ENCODE assay signal across 8 cellular contexts in the genomic region with DNA sequence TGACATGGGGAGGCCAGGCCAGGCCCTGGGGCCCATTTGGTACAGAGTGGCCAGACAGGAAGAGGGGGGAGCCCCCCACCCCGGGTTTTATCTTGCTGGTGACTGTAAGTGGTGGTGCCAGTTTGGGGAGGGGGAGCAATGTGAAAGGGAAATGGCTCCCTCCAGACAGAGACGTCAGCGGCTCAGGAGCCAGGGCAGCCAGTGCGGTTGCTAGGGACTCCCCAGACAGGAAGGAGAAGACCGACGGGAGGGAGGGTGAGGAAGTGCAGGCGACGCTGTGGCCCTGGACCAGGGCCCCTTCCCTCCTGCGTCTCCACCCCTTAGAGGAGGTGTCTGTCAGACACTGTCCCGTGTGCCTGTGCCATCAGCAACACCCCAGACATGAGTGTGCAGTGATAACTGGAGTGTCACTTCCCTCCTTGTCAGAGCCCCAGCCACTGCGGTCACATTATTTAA. TPM values are rescaled to one million over a fixed set of nuclear protein-coding genes. Genes with fewer than 3 reads are reported as not detected.
DNase-seq lines count a peak whose midpoint lies in the region; ATAC-seq, FAIRE-seq and TF ChIP-seq lines count a peak whose summit lies in the region.

No MANE protein-coding gene starts in this region.

- H3K4me3 ChIP-seq in endothelial cell of umbilical vein (replicated peaks in 1 of 3; ENCODE audit: insufficient read depth in 1 of 3, low read depth in 1 of 3, low read length in 3 of 3) (no peak overlapping the region), osteoblast (ENCODE audit: insufficient read depth, low read length) (no peak overlapping the region), upper lobe of right lung (no peak overlapping the region)

- H3K79me2 ChIP-seq in endothelial cell of umbilical vein (ENCODE audit: control insufficient read depth, insufficient read depth, low read length) (peaks cover 5% of the 10 kb centered on the region), osteoblast (ENCODE audit: insufficient read depth, low read length) (no peaks in the 10 kb centered on the region)

- CTCF ChIA-PET in endothelial cell of umbilical vein (lab: Charles Lee) = interaction anchor here (0.7 to 6.0 kb wide), 5 partner anchors 16 to 58 kb away, joined by 3 to 64 read pairs (median 15); no protein-coding TSS in a partner anchor

- H3K36me3 ChIP-seq in endothelial cell of umbilical vein (ENCODE audit: control insufficient read depth in 2 of 2, extremely low read depth in 1 of 2, insufficient read depth in 2 of 2, low read length in 2 of 2) (peaks cover 0 to 11% of the 10 kb centered on the region in 2 experiments), osteoblast (ENCODE audit: insufficient read depth, low read length) (no peaks in the 10 kb centered on the region), upper lobe of right lung (no peaks in the 10 kb centered on the region)

- H3K9me3 ChIP-seq in endothelial cell of umbilical vein (replicated peaks; ENCODE audit: control insufficient read depth, insufficient read depth, low read length) = no peaks in the 10 kb centered on the region
- H3K9me3 ChIP-seq in osteoblast (ENCODE audit: low read depth, low read length) = no peaks in the 10 kb centered on the region
- no peaks in the 10 kb centered on the region for H3K9me3 ChIP-seq in upper lobe of right lung

- H3K4me1 ChIP-seq in endothelial cell of umbilical vein (ENCODE audit: control insufficient read depth, extremely low read depth, insufficient read depth, low read length) (peaks cover 42% of the 10 kb centered on the region), osteoblast (ENCODE audit: insufficient read depth, low read length) (peaks cover 10% of the 10 kb centered on the region), upper lobe of right lung (peaks cover 28% of the 10 kb centered on the region)

- dilution Hi-C loops in endothelial cell of umbilical vein (cut with MboI; ENCODE audit: extremely low pct_ligation_motif_present, low sequenced_read_pairs) = no loop called here

- no peak for TF ChIP-seq CTCF in endothelial cell of umbilical vein (IDR thresholded peaks at IDR 0.05; ENCODE audit: extremely low read depth in 1 of 2, insufficient read depth in 1 of 2, low read depth in 1 of 2, low read length in 2 of 2)
- no peak for TF ChIP-seq CTCF in osteoblast (IDR thresholded peaks at IDR 0.05; ENCODE audit: extremely low read depth, low read depth, low read length)
- TF ChIP-seq CTCF in upper lobe of right lung (IDR thresholded peaks at IDR 0.05) = no peak

- H3K27me3 ChIP-seq in endothelial cell of umbilical vein (ENCODE audit: control insufficient read depth in 2 of 2, insufficient read depth in 2 of 2, low read length in 2 of 2) (no peaks in the 10 kb centered on the region), osteoblast (ENCODE audit: insufficient read depth, low read length) (no peaks in the 10 kb centered on the region), upper lobe of right lung (no peaks in the 10 kb centered on the region)

- DNase-seq in AML-193 (lab: John Stamatoyannopoulos, UW) (peak; percentile 90 to 91), HUDEP-2 (lab: John Stamatoyannopoulos, UW; ENCODE audit: unreplicated experiment in 76 of 76) (peak in 69 of 76 experiments; percentile 5 to 84 (median 57)), endothelial cell of umbilical vein (ENCODE audit: low read depth, low spot score) (peak; percentile 69), osteoblast (ENCODE audit: insufficient read length, low spot score, missing footprints) (peak; percentile 62), upper lobe of right lung (peak; percentile 82), amniotic stem cell (lab: John Stamatoyannopoulos, UW) (no peak)
- peak; percentile 58 to 62 for DNase-seq in activated CD4-positive, alpha-beta T cell treated with anti-CD3 and anti-CD28 coated beads, Interleukin-2, amount 50 U/mL, for 4 hours

- no peak overlapping the region for H3K4me2 ChIP-seq in endothelial cell of umbilical vein (ENCODE audit: insufficient read depth, low read length)
- H3K4me2 ChIP-seq in osteoblast (ENCODE audit: insufficient read depth, low read length) = no peak overlapping the region

- no peaks in the 10 kb centered on the region for H4K20me1 ChIP-seq in endothelial cell of umbilical vein (replicated peaks; ENCODE audit: control insufficient read depth, extremely low read depth, insufficient read depth, low read length)
- H4K20me1 ChIP-seq in osteoblast (ENCODE audit: insufficient read depth, low read length) = no peaks in the 10 kb centered on the region

- H3K9ac ChIP-seq in endothelial cell of umbilical vein (replicated peaks; ENCODE audit: extremely low read depth, insufficient read depth, low read length) = no peak overlapping the region

- FAIRE-seq in endothelial cell of umbilical vein (lab: Jason Lieb, UNC) = peak; percentile 93

- ATAC-seq in GM19467 (IDR thresholded peaks at IDR 0.05; ENCODE audit: unreplicated experiment) (peak; percentile 83), upper lobe of right lung (peak; percentile 90)

- H3K27ac ChIP-seq in endothelial cell of umbilical vein (ENCODE audit: insufficient read depth, low read depth, low read length) (peak overlapping the region; percentile 54), osteoblast (ENCODE audit: low read depth, low read length) (no peak overlapping the region), upper lobe of right lung (peak overlapping the region; percentile 63)

- POLR2A ChIA-PET in endothelial cell of umbilical vein (lab: Charles Lee) = no interaction called here

- TF ChIP-seq POLR2A in endothelial cell of umbilical vein (IDR thresholded peaks at IDR 0.05; ENCODE audit: low read depth, low read length) = peak; percentile 22

- no TSS peak for BruUV-seq in endothelial cell of umbilical vein (replicated peaks; lab: Mats Ljungman, UMichigan)

- H2AFZ ChIP-seq in endothelial cell of umbilical vein (ENCODE audit: low read depth, low read length) = peak overlapping the region; percentile 65
- no peak overlapping the region for H2AFZ ChIP-seq in osteoblast (ENCODE audit: low read length)

- H3K9me1 ChIP-seq in endothelial cell of umbilical vein (replicated peaks; ENCODE audit: control insufficient read depth, extremely low read depth, insufficient read depth, low read length) = no peaks in the 10 kb centered on the region

- intact Hi-C loops in endothelial cell of umbilical vein (cut with micrococcal nuclease) = loop anchor here (1.0 kb wide), 2 partner anchors 48 to 58 kb away; no protein-coding TSS in a partner anchor
- intact Hi-C loops in upper lobe of right lung (cut with DNase I) = no loop called here

TF ChIP-seq in endothelial cell of umbilical vein, 7 proteins besides CTCF, POLR2A, EP300 and RAD21:
- TF ChIP-seq MYC (IDR thresholded peaks at IDR 0.05; ENCODE audit: low read depth, low read length) (no peak), GATA2 (IDR thresholded peaks at IDR 0.05; ENCODE audit: insufficient read depth, insufficient read length, low read depth, low read length) (no peak)
TF ChIP-seq in endothelial cell of umbilical vein: peak in this region for 0.

RNA-seq across cellular contexts. Expression of gene VASH1, which starts 7.0 kb away (rescaled TPM):
- total RNA-seq in endothelial cell of umbilical vein (168 and 246 TPM in 2 replicates), osteoblast (4.0 and 5.6 TPM in 2 replicates), upper lobe of right lung (37.1 TPM)
- 39.8 and 41.4 TPM in 2 replicates for polyA plus RNA-seq in endothelial cell of umbilical vein
- polyA plus RNA-seq in endothelial cell of umbilical vein (2011; cell fraction: cytosol; rRNA removed) = 29.5 and 32.8 TPM in 2 replicates
- 137 and 147 TPM in 2 replicates for polyA plus RNA-seq in endothelial cell of umbilical vein (2011; cell fraction: nucleus; rRNA removed)
- 33.1 and 40.0 TPM in 2 replicates for polyA plus RNA-seq in endothelial cell of umbilical vein (2012)
- polyA minus RNA-seq in endothelial cell of umbilical vein = 41.8 and 47.3 TPM in 2 replicates
- not detected for polyA minus RNA-seq in endothelial cell of umbilical vein (2011; cell fraction: cytosol; rRNA and poly(A)+ RNA removed)
- polyA minus RNA-seq in endothelial cell of umbilical vein (2011; cell fraction: nucleus; rRNA and poly(A)+ RNA removed) = 41.1 and 46.8 TPM in 2 replicates

RNA-seq across cellular contexts. Expression of gene ANGEL1, which starts 44.5 kb away (rescaled TPM):
- 14.8 and 18.4 TPM in 2 replicates for total RNA-seq in endothelial cell of umbilical vein
- 22.0 and 24.0 TPM in 2 replicates for polyA plus RNA-seq in endothelial cell of umbilical vein
- polyA plus RNA-seq in endothelial cell of umbilical vein (2011; cell fraction: cytosol; rRNA removed) = 10.5 and 11.2 TPM in 2 replicates
- 54.8 and 55.7 TPM in 2 replicates for polyA plus RNA-seq in endothelial cell of umbilical vein (2011; cell fraction: nucleus; rRNA removed)
- 9.1 and 12.3 TPM in 2 replicates for polyA plus RNA-seq in endothelial cell of umbilical vein (2012)
- 25.0 and 34.7 TPM in 2 replicates for polyA minus RNA-seq in endothelial cell of umbilical vein
- polyA minus RNA-seq in endothelial cell of umbilical vein (2011; cell fraction: cytosol; rRNA and poly(A)+ RNA removed) = 9.9 TPM
- 17.8 and 23.3 TPM in 2 replicates for polyA minus RNA-seq in endothelial cell of umbilical vein (2011; cell fraction: nucleus; rRNA and poly(A)+ RNA removed)
- 8.3 and 9.7 TPM in 2 replicates for total RNA-seq in osteoblast
- 24.1 TPM for total RNA-seq in upper lobe of right lung

RNA-seq across cellular contexts. Expression of gene LRRC74A, which starts 58.0 kb away (rescaled TPM):
- total RNA-seq in endothelial cell of umbilical vein (not detected in 2 replicates), osteoblast (not detected in 2 replicates), upper lobe of right lung (not detected)
- polyA plus RNA-seq in endothelial cell of umbilical vein = not detected in 2 replicates
- not detected in 2 replicates for polyA plus RNA-seq in endothelial cell of umbilical vein (2011; cell fraction: cytosol; rRNA removed)
- polyA plus RNA-seq in endothelial cell of umbilical vein (2011; cell fraction: nucleus; rRNA removed) = not detected in 2 replicates
- polyA plus RNA-seq in endothelial cell of umbilical vein (2012) = not detected in 2 replicates
- polyA minus RNA-seq in endothelial cell of umbilical vein = not detected in 2 replicates
- not detected for polyA minus RNA-seq in endothelial cell of umbilical vein (2011; cell fraction: cytosol; rRNA and poly(A)+ RNA removed)
- polyA minus RNA-seq in endothelial cell of umbilical vein (2011; cell fraction: nucleus; rRNA and poly(A)+ RNA removed) = not detected in 2 replicates
